ENCODE assay signal across 14 cellular contexts in the genomic region with DNA sequence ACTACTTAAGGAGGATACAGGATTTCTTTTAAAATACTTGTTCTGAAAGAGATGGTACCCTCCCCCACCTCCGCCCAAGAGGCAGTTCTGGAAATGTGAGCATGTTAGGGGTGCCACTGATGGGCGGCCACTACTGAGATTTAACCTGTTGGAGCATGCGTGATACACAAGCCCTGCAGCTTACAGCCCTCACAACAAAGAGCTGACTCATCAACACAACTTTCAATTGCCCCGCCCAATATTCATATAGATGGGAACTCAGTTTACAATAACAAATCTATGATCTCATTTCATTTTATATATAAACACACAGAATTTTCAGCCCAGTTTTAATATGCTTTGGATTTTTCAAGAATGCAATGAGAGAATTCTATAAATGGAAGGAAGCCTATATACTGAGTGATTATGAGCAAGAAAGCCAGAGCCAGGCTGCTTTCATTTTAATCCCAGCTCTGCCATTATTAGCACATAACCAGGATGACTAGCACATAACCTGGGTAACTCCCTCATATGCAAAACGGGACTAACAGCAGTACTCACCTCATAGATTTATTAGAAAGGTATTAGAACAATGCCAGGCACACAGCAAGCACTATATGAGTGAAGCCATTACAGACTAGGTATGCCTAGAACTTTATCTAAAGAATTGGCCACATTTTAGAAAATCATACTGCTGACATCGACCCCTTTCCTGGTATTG.
"Had no signal": no experiment of that assay in that cellular context is flagged by ENCODE, and none has a peak within 500 bp of the region (broad histone marks: within the 10 kb centered on the region; RNA-seq: fewer than 3 reads in every experiment).

No MANE protein-coding gene starts in this region.

- H3K4me3 ChIP-seq: adrenal gland, gastrocnemius medialis, left lung, upper lobe of left lung had no signal

- H3K27ac ChIP-seq: adrenal gland, gastrocnemius medialis, left lung, upper lobe of left lung, VCaP had no signal

- FAIRE-seq: astrocyte, endothelial cell of umbilical vein had no signal

- H3K9me3 ChIP-seq: adrenal gland, gastrocnemius medialis, left lung, upper lobe of left lung had no signal

- H3K27me3 ChIP-seq: adrenal gland, gastrocnemius medialis, left lung, upper lobe of left lung had no signal

- H3K4me1 ChIP-seq: adrenal gland, gastrocnemius medialis, left lung, upper lobe of left lung had no signal

- ATAC-seq: activated naive CD4-positive, alpha-beta T cell treated with anti-CD3 and anti-CD28 coated beads, Interleukin-2, amount 50 U/mL, for 72 hours; gastrocnemius medialis; left lung had no signal

- H3K36me3 ChIP-seq: adrenal gland, gastrocnemius medialis had no signal

- DNase-seq: activated CD4-positive, alpha-beta T cell treated with anti-CD3 and anti-CD28 coated beads, Interleukin-2, amount 50 U/mL, for 48 hours; activated gamma-delta T cell treated with Interleukin-2 at 50 U/mL for 16 hours; adrenal gland; effector CD8-positive, alpha-beta T cell; gastrocnemius medialis; head of caudate nucleus; left lung; stimulated activated CD4-positive, alpha-beta T cell treated with anti-CD3 and anti-CD28 coated beads, Interleukin-2, amount 100 ng/mL, for 24 hours; T-helper 2 cell; upper lobe of left lung had no signal
